In genomic region chr5:159208508-159209437, GRCh38 we compare ENCODE assay signal across 8 cellular contexts. TPM values are rescaled to one million over a fixed set of nuclear protein-coding genes. Genes with fewer than 3 reads are reported as not detected.
A peak's percentile ranks its signal among the peaks of the same experiment; 100 is the strongest.
DNase-seq lines count a peak whose midpoint lies in the region; ATAC-seq and TF ChIP-seq lines count a peak whose summit lies in the region.

No MANE protein-coding gene starts in this region.

- no TSS peak for BruUV-seq in OCI-LY7 (replicated peaks; lab: Mats Ljungman, UMichigan)

- POLR2A ChIA-PET in OCI-LY7 (lab: Charles Lee), result interaction anchor here (0.6 to 3.7 kb wide), 10 partner anchors 10 to 1386 kb away, joined by 3 to 53 read pairs (median 4); no protein-coding TSS in a partner anchor

- H3K4me3 ChIP-seq in OCI-LY7 (ENCODE audit: low read depth, low read length, poor library complexity, severe bottlenecking), result peak overlapping the region; percentile 86

- peaks cover 48% of the 10 kb centered on the region for H3K79me2 ChIP-seq in OCI-LY7 (ENCODE audit: insufficient read depth, low read depth, low read length)

- peaks cover 6% of the 10 kb centered on the region; the same call in 1 of the 2 replicates for H3K36me3 ChIP-seq in OCI-LY7 (ENCODE audit: insufficient read depth, low read length)

- H3K27ac ChIP-seq in OCI-LY7 (ENCODE audit: low read depth, low read length, poor library complexity, severe bottlenecking), result peak overlapping the region; percentile 92

- ATAC-seq in HG02759 (IDR thresholded peaks at IDR 0.05; ENCODE audit: unreplicated experiment) (peak; percentile 23), left ventricle myocardium superior (peak; percentile 48), HG03469 (IDR thresholded peaks at IDR 0.05; ENCODE audit: unreplicated experiment) (no peak)

- peaks cover 47% of the 10 kb centered on the region for H3K4me1 ChIP-seq in OCI-LY7 (ENCODE audit: insufficient read depth, low read length, poor library complexity, severe bottlenecking)

- no peak overlapping the region; the same call in 1 of the 2 replicates for H2AFZ ChIP-seq in OCI-LY7 (ENCODE audit: low read length)

- no peaks in the 10 kb centered on the region for H3K9me2 ChIP-seq in OCI-LY7 (ENCODE audit: insufficient read depth, low read length)

- DNase-seq in NK-92 treated with Interleukin-12 subunit alpha and Interleukin-12 subunit beta, amount 100 ng/mL, for 24 hours (lab: John Stamatoyannopoulos, UW), result peak; percentile 42
- DNase-seq in NK-92 (lab: John Stamatoyannopoulos, UW; ENCODE audit: unreplicated experiment), result no peak
- peak; percentile 19 for DNase-seq in OCI-LY7 (ENCODE audit: low spot score)
- DNase-seq in amygdala (lab: John Stamatoyannopoulos, UW), result peak in 40 of 56 donors; percentile 2 to 72 (median 37)
- DNase-seq in left ventricle myocardium superior, result peak; percentile 66
- peak; percentile 86 for DNase-seq in posterior vena cava (ENCODE audit: low spot score)

- H3K9me3 ChIP-seq in OCI-LY7 (ENCODE audit: low read length), result no peaks in the 10 kb centered on the region

- peaks cover 30% of the 10 kb centered on the region; the same call in 1 of the 2 replicates for H4K20me1 ChIP-seq in OCI-LY7 (ENCODE audit: insufficient read depth, low read length)

- TF ChIP-seq CTCF in OCI-LY7 (conservative IDR thresholded peaks at IDR 0.05; ENCODE audit: low read length), result no peak; the same call in 1 of the 2 replicates

- CTCF ChIA-PET in OCI-LY7 (lab: Charles Lee; ENCODE audit: unreplicated experiment), result interaction anchor here (0.5 to 1.6 kb wide), 3 partner anchors 43 to 1186 kb away, joined by 4 read pairs; no protein-coding TSS in a partner anchor

- intact Hi-C loops in OCI-LY7 (cut with micrococcal nuclease; ENCODE audit: unreplicated experiment), result loop anchor here (1.0 to 10.0 kb wide), 6 partner anchors 52 to 1936 kb away; partner anchors contain the start of gene UBLCP1
- intact Hi-C loops in left ventricle myocardium superior (cut with micrococcal nuclease), result no loop called here
- intact Hi-C loops in posterior vena cava (cut with DNase I), result loop anchor here in 1 of 2 donors (10.0 kb wide), 1 partner anchor 54 kb away; no protein-coding TSS in a partner anchor

- peak overlapping the region; percentile 93 for H3K4me2 ChIP-seq in OCI-LY7 (ENCODE audit: low read length)

RNA-seq across cellular contexts. Expression of gene RNF145, which starts 0.6 kb away (rescaled TPM):
- 18.6 and 18.9 TPM in 2 replicates for total RNA-seq in OCI-LY7 (2014; rRNA removed; shearing (Covaris generic))
- 32.0 and 34.9 TPM in 2 replicates for total RNA-seq in OCI-LY7 (2022)
- 23.3 TPM for total RNA-seq in left ventricle myocardium superior
- total RNA-seq in posterior vena cava, result 10 to 100 TPM; 49.2 to 52.1 TPM

RNA-seq across cellular contexts. Expression of gene UBLCP1, which starts 54.3 kb away (rescaled TPM):
- 7.7 and 11.3 TPM in 2 replicates for total RNA-seq in OCI-LY7 (2014; rRNA removed; shearing (Covaris generic))
- 24.9 and 29.8 TPM in 2 replicates for total RNA-seq in OCI-LY7 (2022)
- total RNA-seq in left ventricle myocardium superior, result 13.8 TPM
- 10 to 100 TPM; 26.5 to 30.9 TPM for total RNA-seq in posterior vena cava
